ENCODE assay signal across 19 cellular contexts in genomic region chr12:115450710-115451109, GRCh38.
"Had no signal": no experiment of that assay in that cellular context is flagged by ENCODE, and none has a peak within 500 bp of the region (broad histone marks: within the 10 kb centered on the region; RNA-seq: fewer than 3 reads in every experiment).

No MANE protein-coding gene starts in this region.

- H3K9me3 ChIP-seq: gastrocnemius medialis, heart left ventricle, mucosa of descending colon, upper lobe of left lung had no signal

- H3K27ac ChIP-seq: upper lobe of left lung had no signal

- H3K4me3 ChIP-seq: lung, mucosa of descending colon had no signal

- H3K27me3 ChIP-seq: dorsolateral prefrontal cortex, gastrocnemius medialis, upper lobe of left lung had no signal

- FAIRE-seq: astrocyte, small intestine had no signal

- H3K36me3 Mint-ChIP-seq: activated CD4-positive, alpha-beta memory T cell treated with anti-CD3 and anti-CD28 coated beads for 36 hours; activated naive CD4-positive, alpha-beta T cell treated with anti-CD3 and anti-CD28 coated beads, Interleukin-2, amount 10 ng/mL, durations not matched to agents 7 days and 5 days had no signal

- H3K9me3 Mint-ChIP-seq: activated CD4-positive, alpha-beta memory T cell treated with anti-CD3 and anti-CD28 coated beads for 36 hours; activated naive CD4-positive, alpha-beta T cell treated with anti-CD3 and anti-CD28 coated beads, Interleukin-2, amount 10 ng/mL, durations not matched to agents 7 days and 5 days; endodermal cell had no signal

- H3K36me3 ChIP-seq: gastrocnemius medialis, heart left ventricle, upper lobe of left lung had no signal

- DNase-seq: activated CD4-positive, alpha-beta memory T cell treated with anti-CD3 and anti-CD28 coated beads for 36 hours; activated CD4-positive, CD25-positive, alpha-beta regulatory T cell treated with anti-CD3 and anti-CD28 coated beads, Interleukin-2, amount 50 U/mL, for 72 hours; activated CD8-positive, alpha-beta memory T cell treated with anti-CD3 and anti-CD28 coated beads, Interleukin-2, amount 10 ng/mL, durations not matched to agents 7 days and 5 days; activated naive CD4-positive, alpha-beta T cell treated with anti-CD3 and anti-CD28 coated beads, Interleukin-2, amount 10 ng/mL, durations not matched to agents 7 days and 5 days; activated T-cell treated with anti-CD3 and anti-CD28 coated beads, Interleukin-2, amount 50 U/mL, for 1 hour; dorsolateral prefrontal cortex; gastrocnemius medialis; left cardiac atrium; mucosa of descending colon; naive thymus-derived CD4-positive, alpha-beta T cell; stimulated activated CD4-positive, alpha-beta T cell treated with anti-CD3 and anti-CD28 coated beads, Interleukin-4, amount 100 ng/mL, for 4 hours; stimulated activated CD8-positive, alpha-beta memory T cell treated with anti-CD3 and anti-CD28 coated beads, Interleukin-4, amount 100 ng/mL, for 48 hours; stimulated activated naive CD8-positive, alpha-beta T cell treated with anti-CD3 and anti-CD28 coated beads, Interleukin-15, Interleukin-2, amounts not matched to agents 100 U/mL and 50 U/mL, for 24 hours had no signal

- ATAC-seq: activated CD8-positive, alpha-beta memory T cell treated with anti-CD3 and anti-CD28 coated beads, Interleukin-2, amount 10 ng/mL, durations not matched to agents 7 days and 5 days; gastrocnemius medialis; naive thymus-derived CD4-positive, alpha-beta T cell; stimulated activated naive CD8-positive, alpha-beta T cell treated with anti-CD3 and anti-CD28 coated beads, Interleukin-15, Interleukin-2, amounts not matched to agents 100 U/mL and 50 U/mL, for 24 hours had no signal

- H3K4me1 ChIP-seq: gastrocnemius medialis had no signal

- H3K27ac Mint-ChIP-seq: activated CD4-positive, alpha-beta memory T cell treated with anti-CD3 and anti-CD28 coated beads for 36 hours; activated CD8-positive, alpha-beta memory T cell treated with anti-CD3 and anti-CD28 coated beads, Interleukin-2, amount 10 ng/mL, durations not matched to agents 7 days and 5 days; activated naive CD4-positive, alpha-beta T cell treated with anti-CD3 and anti-CD28 coated beads, Interleukin-2, amount 10 ng/mL, durations not matched to agents 7 days and 5 days; endodermal cell; naive thymus-derived CD4-positive, alpha-beta T cell had no signal
